ENCODE assay signal across 9 cellular contexts in the genomic region with DNA sequence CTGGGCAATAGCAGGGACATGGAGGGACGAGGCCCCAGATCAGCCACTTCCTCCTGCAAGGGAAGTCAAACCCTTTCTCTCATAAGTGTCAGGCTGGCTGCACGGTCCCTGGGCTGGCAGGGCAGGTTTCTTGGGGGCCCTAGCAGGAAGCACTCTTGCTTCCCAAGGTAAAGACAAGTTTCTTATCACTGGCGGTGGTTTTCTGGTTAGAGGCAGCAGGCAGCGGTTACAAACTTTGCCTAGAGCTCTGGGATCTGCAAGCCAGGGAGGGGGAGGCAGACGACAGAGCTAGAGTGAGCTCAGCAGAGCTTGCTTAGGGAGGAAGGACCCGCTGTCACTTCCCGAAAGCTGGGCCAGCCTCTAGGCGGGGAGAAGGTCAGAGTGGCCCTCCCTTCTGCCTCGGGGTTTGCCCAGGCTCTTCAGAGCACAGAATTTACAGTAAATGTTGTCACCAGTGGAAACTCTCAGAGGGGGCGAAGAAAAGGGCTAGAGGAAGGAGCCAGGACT. TPM values are rescaled to one million over a fixed set of nuclear protein-coding genes. Genes with fewer than 3 reads are reported as not detected.
A peak's percentile ranks its signal among the peaks of the same experiment; 100 is the strongest.
DNase-seq lines count a peak whose midpoint lies in the region; ATAC-seq and TF ChIP-seq lines count a peak whose summit lies in the region.
"Had no signal": no experiment of that assay in that cellular context is flagged by ENCODE, and none has a peak within 500 bp of the region (broad histone marks: within the 10 kb centered on the region; RNA-seq: fewer than 3 reads in every experiment).

No MANE protein-coding gene starts in this region.

- peaks cover 0 to 21% (median 0%) of the 10 kb centered on the region in 3 donors for H3K36me3 Mint-ChIP-seq in CD8-positive, alpha-beta memory T cell
- H3K36me3 Mint-ChIP-seq in activated T-helper 1 cell treated with anti-CD3 and anti-CD28 coated beads, Interleukin-12 subunit alpha, Interleukin-12 subunit beta, Interleukin-2, Interleukin-4 antibody, amounts not matched to agents 30 ng/mL and 10 ng/mL and 1 ng/mL, durations not matched to agents 14 hours and 24 hours and 36 hours (ENCODE audit: low read depth), result peaks cover 50% of the 10 kb centered on the region

- H3K4me1 ChIP-seq in CD8-positive, alpha-beta memory T cell (ENCODE audit: insufficient read depth, low read length), result peaks cover 58% of the 10 kb centered on the region
- H3K4me1 ChIP-seq in right cardiac atrium (ENCODE audit: control insufficient read depth, insufficient read depth, low read length) (peaks cover 6% of the 10 kb centered on the region), MM.1S (ENCODE audit: low read length) (no peaks in the 10 kb centered on the region)

- H3K4me2 ChIP-seq in MM.1S (ENCODE audit: low read depth, low read length), result no peak overlapping the region

- intact Hi-C loops in activated T-helper 1 cell treated with anti-CD3 and anti-CD28 coated beads, Interleukin-12 subunit alpha, Interleukin-12 subunit beta, Interleukin-2, Interleukin-4 antibody, amounts not matched to agents 30 ng/mL and 10 ng/mL and 1 ng/mL, durations not matched to agents 14 hours and 24 hours and 36 hours (cut with micrococcal nuclease), result loop anchor here (1.0 to 5.0 kb wide), 10 partner anchors 17 to 540 kb away; a partner anchor contains a TSS
- intact Hi-C loops in right cardiac atrium (cut with DNase I), result no loop called here

- no peak for TF ChIP-seq CTCF in MM.1S (IDR thresholded peaks at IDR 0.05; ENCODE audit: low read length)

- H3K9me3 Mint-ChIP-seq in CD8-positive, alpha-beta memory T cell, result no peaks in the 10 kb centered on the region
- no peaks in the 10 kb centered on the region for H3K9me3 Mint-ChIP-seq in activated T-helper 1 cell treated with anti-CD3 and anti-CD28 coated beads, Interleukin-12 subunit alpha, Interleukin-12 subunit beta, Interleukin-2, Interleukin-4 antibody, amounts not matched to agents 30 ng/mL and 10 ng/mL and 1 ng/mL, durations not matched to agents 14 hours and 24 hours and 36 hours

- POLR2A ChIA-PET in CD8-positive, alpha-beta memory T cell (lab: Charles Lee), result interaction anchor here (0.5 to 1.6 kb wide), 8 partner anchors 9 to 238 kb away, joined by 3 to 6 read pairs (median 3); a partner anchor contains a TSS

- peaks cover 59 to 78% (median 76%) of the 10 kb centered on the region in 3 donors for H3K4me1 Mint-ChIP-seq in CD8-positive, alpha-beta memory T cell
- peaks cover 77% of the 10 kb centered on the region for H3K4me1 Mint-ChIP-seq in activated T-helper 1 cell treated with anti-CD3 and anti-CD28 coated beads, Interleukin-12 subunit alpha, Interleukin-12 subunit beta, Interleukin-2, Interleukin-4 antibody, amounts not matched to agents 30 ng/mL and 10 ng/mL and 1 ng/mL, durations not matched to agents 14 hours and 24 hours and 36 hours (ENCODE audit: low read depth)

- H3K4me3 ChIP-seq in CD8-positive, alpha-beta memory T cell (ENCODE audit: low read length), result peak overlapping the region; percentile 52
- H3K4me3 ChIP-seq in right cardiac atrium (ENCODE audit: low read length), result no peak overlapping the region
- H3K4me3 ChIP-seq in MM.1S (ENCODE audit: low read length), result no peak overlapping the region

- H3K27ac ChIP-seq in CD8-positive, alpha-beta memory T cell (ENCODE audit: low read depth, low read length), result peak overlapping the region; percentile 70
- H3K27ac ChIP-seq in right cardiac atrium (ENCODE audit: low read length) (peak overlapping the region; percentile 14), MM.1S (ENCODE audit: low read length) (no peak overlapping the region)

- peak overlapping the region; percentile 72 to 89 (median 79) for H3K4me3 Mint-ChIP-seq in CD8-positive, alpha-beta memory T cell
- peak overlapping the region; percentile 64 for H3K4me3 Mint-ChIP-seq in activated T-helper 1 cell treated with anti-CD3 and anti-CD28 coated beads, Interleukin-12 subunit alpha, Interleukin-12 subunit beta, Interleukin-2, Interleukin-4 antibody, amounts not matched to agents 30 ng/mL and 10 ng/mL and 1 ng/mL, durations not matched to agents 14 hours and 24 hours and 36 hours

- H3K9me2 ChIP-seq in MM.1S (replicated peaks; ENCODE audit: insufficient read depth, low read length), result no peaks in the 10 kb centered on the region

- CTCF ChIA-PET in CD8-positive, alpha-beta memory T cell (lab: Charles Lee), result interaction anchor here (0.8 to 3.1 kb wide), 10 partner anchors 8 to 54 kb away, joined by 3 to 17 read pairs (median 4); a partner anchor contains a TSS

- ATAC-seq in GM21529 (IDR thresholded peaks at IDR 0.05; ENCODE audit: unreplicated experiment) (peak; percentile 57), right cardiac atrium (peak; percentile 93 to 95)

- H3K27ac Mint-ChIP-seq in CD8-positive, alpha-beta memory T cell, result peak overlapping the region; percentile 95 to 98 (median 97)
- peak overlapping the region; percentile 95 for H3K27ac Mint-ChIP-seq in activated T-helper 1 cell treated with anti-CD3 and anti-CD28 coated beads, Interleukin-12 subunit alpha, Interleukin-12 subunit beta, Interleukin-2, Interleukin-4 antibody, amounts not matched to agents 30 ng/mL and 10 ng/mL and 1 ng/mL, durations not matched to agents 14 hours and 24 hours and 36 hours

- no peak overlapping the region for H3K9ac ChIP-seq in MM.1S (ENCODE audit: low read length)

- H3F3A ChIP-seq in MM.1S (ENCODE audit: insufficient read depth, low read length), result no peaks in the 10 kb centered on the region

- no peak overlapping the region for H2AFZ ChIP-seq in MM.1S (ENCODE audit: low read length)

- WGBS in right cardiac atrium, result 18% methylated on average over 10 of the region's 10 CpGs

- H4K20me1 ChIP-seq in MM.1S (ENCODE audit: insufficient read depth, low read length), result no peaks in the 10 kb centered on the region

- H3K27me3 Mint-ChIP-seq in CD8-positive, alpha-beta memory T cell, result no peaks in the 10 kb centered on the region
- H3K27me3 Mint-ChIP-seq in activated T-helper 1 cell treated with anti-CD3 and anti-CD28 coated beads, Interleukin-12 subunit alpha, Interleukin-12 subunit beta, Interleukin-2, Interleukin-4 antibody, amounts not matched to agents 30 ng/mL and 10 ng/mL and 1 ng/mL, durations not matched to agents 14 hours and 24 hours and 36 hours (ENCODE audit: insufficient read depth), result no peaks in the 10 kb centered on the region

- no peaks in the 10 kb centered on the region for H3K36me3 ChIP-seq in CD8-positive, alpha-beta memory T cell (ENCODE audit: insufficient read depth, low read length)
- no peaks in the 10 kb centered on the region for H3K36me3 ChIP-seq in MM.1S (replicated peaks; ENCODE audit: insufficient read depth, low read length)

- no peaks in the 10 kb centered on the region for H3K27me3 ChIP-seq in CD8-positive, alpha-beta memory T cell (ENCODE audit: insufficient read depth, low read length, poor library complexity, severe bottlenecking)
- no peaks in the 10 kb centered on the region for H3K27me3 ChIP-seq in right cardiac atrium (ENCODE audit: control insufficient read depth, insufficient read depth)
- no peaks in the 10 kb centered on the region for H3K27me3 ChIP-seq in MM.1S (replicated peaks; ENCODE audit: insufficient read depth, low read length)

- H3K9me3 ChIP-seq in CD8-positive, alpha-beta memory T cell (ENCODE audit: low read length), result no peaks in the 10 kb centered on the region
- H3K9me3 ChIP-seq in right cardiac atrium (ENCODE audit: control insufficient read depth, low read length) (no peaks in the 10 kb centered on the region), MM.1S (replicated peaks; ENCODE audit: insufficient read depth, low read length) (no peaks in the 10 kb centered on the region)

- no peaks in the 10 kb centered on the region for H3K79me2 ChIP-seq in MM.1S (ENCODE audit: low read length)

- peak; percentile 48 to 84 (median 60) for DNase-seq in CD8-positive, alpha-beta memory T cell
- DNase-seq in NOMO-1 treated with DMSO at 0.1 percent for 48 hours (lab: John Stamatoyannopoulos, UW; ENCODE audit: unreplicated experiment) (peak; percentile 81), right cardiac atrium (peak; percentile 79 to 85 (median 84)), RKO (ENCODE audit: low spot score) (no peak), MM.1S (no peak)
- DNase-seq in activated T-helper 1 cell treated with anti-CD3 and anti-CD28 coated beads, Interleukin-12 subunit alpha, Interleukin-12 subunit beta, Interleukin-2, Interleukin-4 antibody, amounts not matched to agents 30 ng/mL and 10 ng/mL and 1 ng/mL, durations not matched to agents 14 hours and 24 hours and 36 hours (ENCODE audit: low spot score), result peak; percentile 83
- DNase-seq in stimulated activated CD4-positive, alpha-beta T cell treated with anti-CD3 and anti-CD28 coated beads, Interleukin-2, amount 100 ng/mL, for 4 hours (ENCODE audit: low read depth), result peak; percentile 82

RNA-seq across cellular contexts. Expression of a gene that starts 20.4 kb away (rescaled TPM):
- 100 to 1,000 TPM; 165 to 172 TPM for total RNA-seq in CD8-positive, alpha-beta memory T cell
- 60.4 TPM for polyA plus RNA-seq in CD8-positive, alpha-beta memory T cell
- total RNA-seq in activated T-helper 1 cell treated with anti-CD3 and anti-CD28 coated beads, Interleukin-12 subunit alpha, Interleukin-12 subunit beta, Interleukin-2, Interleukin-4 antibody, amounts not matched to agents 30 ng/mL and 10 ng/mL and 1 ng/mL, durations not matched to agents 14 hours and 24 hours and 36 hours, result 213 and 214 TPM in 2 replicates
- total RNA-seq in right cardiac atrium, result 1 to 10 TPM in 1 of 4 donors, under 1 TPM in 2, not detected in 1; 0.53 to 3.0 (median 0.54) TPM
- polyA plus RNA-seq in right cardiac atrium, result 0.91 TPM
- polyA plus RNA-seq: keratinocyte had no signal

RNA-seq across cellular contexts. Expression of a gene that starts 35.8 kb away (rescaled TPM):
- total RNA-seq in CD8-positive, alpha-beta memory T cell, result 1 to 10 TPM; 2.6 TPM
- 0.60 TPM for polyA plus RNA-seq in CD8-positive, alpha-beta memory T cell
- 2.5 and 2.9 TPM in 2 replicates for total RNA-seq in activated T-helper 1 cell treated with anti-CD3 and anti-CD28 coated beads, Interleukin-12 subunit alpha, Interleukin-12 subunit beta, Interleukin-2, Interleukin-4 antibody, amounts not matched to agents 30 ng/mL and 10 ng/mL and 1 ng/mL, durations not matched to agents 14 hours and 24 hours and 36 hours
- 1 to 10 TPM; 4.1 to 8.1 (median 6.3) TPM for total RNA-seq in right cardiac atrium
- 1.3 TPM for polyA plus RNA-seq in right cardiac atrium

Comparison
In these comparisons a context has a peak if more than half of its experiments do, and no peak if none do; other contexts are left out.
1. DNase-seq: peak in CD8-positive, alpha-beta memory T cell (5 of 5), NOMO-1 treated with DMSO at 0.1 percent for 48 hours (single experiment), activated T-helper 1 cell treated with anti-CD3 and anti-CD28 coated beads, Interleukin-12 subunit alpha, Interleukin-12 subunit beta, Interleukin-2, Interleukin-4 antibody, amounts not matched to agents 30 ng/mL and 10 ng/mL and 1 ng/mL, durations not matched to agents 14 hours and 24 hours and 36 hours (single experiment), right cardiac atrium (3 of 3) and stimulated activated CD4-positive, alpha-beta T cell treated with anti-CD3 and anti-CD28 coated beads, Interleukin-2, amount 100 ng/mL, for 4 hours (single experiment); none in RKO (single experiment) and MM.1S (single experiment).
2. RNA of a gene that starts 20.4 kb away (total RNA-seq): 213 to 214 TPM in activated T-helper 1 cell treated with anti-CD3 and anti-CD28 coated beads, Interleukin-12 subunit alpha, Interleukin-12 subunit beta, Interleukin-2, Interleukin-4 antibody, amounts not matched to agents 30 ng/mL and 10 ng/mL and 1 ng/mL, durations not matched to agents 14 hours and 24 hours and 36 hours and 165 to 172 TPM in CD8-positive, alpha-beta memory T cell; 0.53 to 3.0 TPM in right cardiac atrium; every median in the first group is over 10 times any median in the second.